In genomic region chr21:43726686-43727570, GRCh38 we compare ENCODE assay signal across 8 cellular contexts. TPM values are rescaled to one million over a fixed set of nuclear protein-coding genes. Genes with fewer than 3 reads are reported as not detected.
A peak's percentile ranks its signal among the peaks of the same experiment; 100 is the strongest.
DNase-seq lines count a peak whose midpoint lies in the region; ATAC-seq lines count a peak whose summit lies in the region.

No MANE protein-coding gene starts in this region.

- peak overlapping the region; percentile 27 for H3K4me3 Mint-ChIP-seq in stimulated activated naive CD8-positive, alpha-beta T cell treated with anti-CD3 and anti-CD28 coated beads, Interleukin-15, Interleukin-2, amounts not matched to agents 100 ng/mL and 50 ng/mL, for 24 hours
- H3K4me3 Mint-ChIP-seq in naive thymus-derived CD4-positive, alpha-beta T cell, result peak overlapping the region; percentile 38 to 92 (median 82)

- no peaks in the 10 kb centered on the region for H3K27me3 ChIP-seq in naive thymus-derived CD4-positive, alpha-beta T cell (ENCODE audit: control insufficient read depth in 2 of 2, insufficient read depth in 2 of 2, low read length in 2 of 2)

- H3K27ac ChIP-seq in caudate nucleus (ENCODE audit: low read depth, low read length), result peak overlapping the region; percentile 97
- H3K27ac ChIP-seq in naive thymus-derived CD4-positive, alpha-beta T cell (ENCODE audit: low read depth, low read length), result no peak overlapping the region

- no peaks in the 10 kb centered on the region for H3K36me3 Mint-ChIP-seq in stimulated activated naive CD8-positive, alpha-beta T cell treated with anti-CD3 and anti-CD28 coated beads, Interleukin-15, Interleukin-2, amounts not matched to agents 100 ng/mL and 50 ng/mL, for 24 hours (ENCODE audit: low read depth)
- peaks cover 0 to 6% (median 4%) of the 10 kb centered on the region in 5 donors for H3K36me3 Mint-ChIP-seq in naive thymus-derived CD4-positive, alpha-beta T cell

- intact Hi-C loops in naive thymus-derived CD4-positive, alpha-beta T cell (cut with micrococcal nuclease), result loop anchor here in 1 of 2 donors (5.0 kb wide), 1 partner anchor 50 kb away; the partner anchor contains the start of gene CSTB

- H3K9me3 ChIP-seq in naive thymus-derived CD4-positive, alpha-beta T cell (ENCODE audit: control insufficient read depth in 2 of 3, low read length in 3 of 3), result no peaks in the 10 kb centered on the region

- ATAC-seq in stimulated activated naive CD8-positive, alpha-beta T cell treated with anti-CD3 and anti-CD28 coated beads, Interleukin-15, Interleukin-2, amounts not matched to agents 100 U/mL and 50 U/mL, for 24 hours, result no peak
- no peak for ATAC-seq in naive thymus-derived CD4-positive, alpha-beta T cell
- no peak for ATAC-seq in GM21423 (IDR thresholded peaks at IDR 0.05; ENCODE audit: unreplicated experiment)
- ATAC-seq in HG02884 (IDR thresholded peaks at IDR 0.05; ENCODE audit: unreplicated experiment), result no peak
- no peak for ATAC-seq in GM19397 (IDR thresholded peaks at IDR 0.05; ENCODE audit: unreplicated experiment)

- H3K27ac Mint-ChIP-seq in stimulated activated naive CD8-positive, alpha-beta T cell treated with anti-CD3 and anti-CD28 coated beads, Interleukin-15, Interleukin-2, amounts not matched to agents 100 ng/mL and 50 ng/mL, for 24 hours, result no peak overlapping the region
- H3K27ac Mint-ChIP-seq in naive thymus-derived CD4-positive, alpha-beta T cell, result peak overlapping the region in 8 of 9 donors; percentile 32 to 81 (median 72)

- no peak overlapping the region for H3K4me3 ChIP-seq in naive thymus-derived CD4-positive, alpha-beta T cell (ENCODE audit: low read length)

- H3K27me3 Mint-ChIP-seq in stimulated activated naive CD8-positive, alpha-beta T cell treated with anti-CD3 and anti-CD28 coated beads, Interleukin-15, Interleukin-2, amounts not matched to agents 100 ng/mL and 50 ng/mL, for 24 hours, result no peaks in the 10 kb centered on the region
- no peaks in the 10 kb centered on the region for H3K27me3 Mint-ChIP-seq in naive thymus-derived CD4-positive, alpha-beta T cell

- H3K4me1 Mint-ChIP-seq in stimulated activated naive CD8-positive, alpha-beta T cell treated with anti-CD3 and anti-CD28 coated beads, Interleukin-15, Interleukin-2, amounts not matched to agents 100 ng/mL and 50 ng/mL, for 24 hours (ENCODE audit: low read depth), result peaks cover 59% of the 10 kb centered on the region
- peaks cover 43 to 65% (median 51%) of the 10 kb centered on the region in 7 donors for H3K4me1 Mint-ChIP-seq in naive thymus-derived CD4-positive, alpha-beta T cell

- CTCF ChIA-PET in naive thymus-derived CD4-positive, alpha-beta T cell (lab: Charles Lee), result no interaction called here

- no peaks in the 10 kb centered on the region for H3K9me3 Mint-ChIP-seq in stimulated activated naive CD8-positive, alpha-beta T cell treated with anti-CD3 and anti-CD28 coated beads, Interleukin-15, Interleukin-2, amounts not matched to agents 100 ng/mL and 50 ng/mL, for 24 hours
- H3K9me3 Mint-ChIP-seq in naive thymus-derived CD4-positive, alpha-beta T cell, result no peaks in the 10 kb centered on the region

- POLR2A ChIA-PET in naive thymus-derived CD4-positive, alpha-beta T cell (lab: Charles Lee), result interaction anchor here (0.6 to 1.3 kb wide), 3 partner anchors 8 to 63 kb away, joined by 3 to 4 read pairs (median 3); partner anchors contain the start of gene PDXK

- H3K36me3 ChIP-seq in naive thymus-derived CD4-positive, alpha-beta T cell (ENCODE audit: control insufficient read depth in 2 of 3, insufficient read depth in 3 of 3, low read length in 3 of 3), result peaks cover 0 to 5% (median 0%) of the 10 kb centered on the region in 3 experiments

- DNase-seq in stimulated activated naive CD8-positive, alpha-beta T cell treated with anti-CD3 and anti-CD28 coated beads, Interleukin-15, Interleukin-2, amounts not matched to agents 100 U/mL and 50 U/mL, for 24 hours, result no peak
- DNase-seq in caudate nucleus (lab: John Stamatoyannopoulos, UW) (peak in 5 of 61 donors; percentile 19 to 52 (median 36)), NCI-H2196 (lab: John Stamatoyannopoulos, UW; ENCODE audit: unreplicated experiment) (no peak)
- DNase-seq in naive thymus-derived CD4-positive, alpha-beta T cell, result no peak

- H3K4me1 ChIP-seq in naive thymus-derived CD4-positive, alpha-beta T cell (ENCODE audit: control insufficient read depth in 2 of 2, insufficient read depth in 2 of 2, low read length in 2 of 2), result peaks cover 14 to 25% of the 10 kb centered on the region in 2 donors

RNA-seq across cellular contexts. Expression of gene PDXK, which starts 8.0 kb away (rescaled TPM):
- total RNA-seq in naive thymus-derived CD4-positive, alpha-beta T cell, result 100 to 1,000 TPM in 1 of 5 experiments, 10 to 100 TPM in 4; 71.1 to 103 (median 97.0) TPM
- 10 to 100 TPM; 27.8 to 40.3 TPM for polyA plus RNA-seq in naive thymus-derived CD4-positive, alpha-beta T cell

RNA-seq across cellular contexts. Expression of gene CSTB, which starts 49.2 kb away (rescaled TPM):
- 10 to 100 TPM; 14.7 to 66.5 (median 36.6) TPM for total RNA-seq in naive thymus-derived CD4-positive, alpha-beta T cell
- 10 to 100 TPM; 52.2 to 59.7 TPM for polyA plus RNA-seq in naive thymus-derived CD4-positive, alpha-beta T cell
